Comparison of ENCODE assay signal across 25 cellular contexts in the genomic region with DNA sequence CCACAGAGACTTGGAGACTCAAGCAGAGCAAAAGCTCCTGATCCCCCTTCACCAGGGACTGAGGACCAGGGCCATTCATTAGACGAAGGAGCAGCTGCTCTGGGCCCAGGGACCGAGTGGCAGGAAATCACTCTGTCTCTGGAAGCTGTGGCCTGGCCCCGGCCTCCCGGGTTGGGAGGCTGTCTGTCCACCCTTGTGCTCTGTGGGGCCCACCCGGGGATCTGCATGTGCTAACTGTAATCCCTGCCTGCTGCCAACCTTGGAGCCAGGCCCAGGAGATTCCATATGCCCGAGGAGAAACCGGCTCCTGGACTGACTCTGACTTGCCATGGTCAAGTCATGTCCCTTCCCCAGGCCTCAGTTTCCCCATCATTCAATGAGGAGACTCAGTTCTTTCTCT. TPM values are rescaled to one million over a fixed set of nuclear protein-coding genes. Genes with fewer than 3 reads are reported as not detected.
"Had no signal": no experiment of that assay in that cellular context is flagged by ENCODE, and none has a peak within 500 bp of the region (broad histone marks: within the 10 kb centered on the region; RNA-seq: fewer than 3 reads in every experiment).

No MANE protein-coding gene starts in this region.

- H3K36me3 ChIP-seq: uterus had no signal

- H3K27me3 ChIP-seq: uterus had no signal

- H3K4me3 ChIP-seq: uterus had no signal

- H3K36me3 Mint-ChIP-seq: activated CD8-positive, alpha-beta memory T cell treated with anti-CD3 and anti-CD28 coated beads, Interleukin-2, amount 10 ng/mL, durations not matched to agents 7 days and 5 days; memory B cell had no signal

- H3K4me3 Mint-ChIP-seq: activated CD4-positive, alpha-beta T cell treated with anti-CD3 and anti-CD28 coated beads, Interleukin-2, amount 10 ng/mL, durations not matched to agents 7 days and 5 days; activated CD8-positive, alpha-beta memory T cell treated with anti-CD3 and anti-CD28 coated beads, Interleukin-2, amount 10 ng/mL, durations not matched to agents 7 days and 5 days; activated CD8-positive, alpha-beta T cell treated with anti-CD3 and anti-CD28 coated beads for 36 hours; activated naive CD8-positive, alpha-beta T cell treated with anti-CD3 and anti-CD28 coated beads, Interleukin-2, amount 50 U/mL, for 24 hours; brain; memory B cell; stimulated activated naive B cell treated with anti-CD40 and anti-IgM and Interleukin-4, amounts not matched to agents 10 μg/mL and 1 μg/mL and 100 μg/mL, for 72 hours had no signal

- H3K4me1 Mint-ChIP-seq: activated CD4-positive, alpha-beta T cell treated with anti-CD3 and anti-CD28 coated beads, Interleukin-2, amount 10 ng/mL, durations not matched to agents 7 days and 5 days; activated CD8-positive, alpha-beta memory T cell treated with anti-CD3 and anti-CD28 coated beads, Interleukin-2, amount 10 ng/mL, durations not matched to agents 7 days and 5 days; activated naive CD8-positive, alpha-beta T cell treated with anti-CD3 and anti-CD28 coated beads, Interleukin-2, amount 50 U/mL, for 24 hours; stimulated activated naive B cell treated with anti-CD40 and anti-IgM and Interleukin-4, amounts not matched to agents 10 μg/mL and 1 μg/mL and 100 μg/mL, for 72 hours had no signal

- H3K9me3 ChIP-seq: uterus had no signal

- ATAC-seq: activated CD8-positive, alpha-beta memory T cell treated with anti-CD3 and anti-CD28 coated beads, Interleukin-2, amount 10 ng/mL, durations not matched to agents 7 days and 5 days; activated CD8-positive, alpha-beta T cell treated with anti-CD3 and anti-CD28 coated beads for 36 hours; activated naive CD8-positive, alpha-beta T cell treated with anti-CD3 and anti-CD28 coated beads, Interleukin-2, amount 50 U/mL, for 24 hours; sciatic nerve; stimulated activated naive B cell treated with anti-CD40 and anti-IgM and Interleukin-4, amounts not matched to agents 10 μg/mL and 1 μg/mL and 100 μg/mL, for 72 hours had no signal

- H3K27ac Mint-ChIP-seq: activated CD4-positive, alpha-beta T cell treated with anti-CD3 and anti-CD28 coated beads, Interleukin-2, amount 10 ng/mL, durations not matched to agents 7 days and 5 days; activated CD8-positive, alpha-beta memory T cell treated with anti-CD3 and anti-CD28 coated beads, Interleukin-2, amount 10 ng/mL, durations not matched to agents 7 days and 5 days; activated CD8-positive, alpha-beta T cell treated with anti-CD3 and anti-CD28 coated beads for 36 hours; activated naive CD8-positive, alpha-beta T cell treated with anti-CD3 and anti-CD28 coated beads, Interleukin-2, amount 50 U/mL, for 24 hours; brain; memory B cell; stimulated activated naive B cell treated with anti-CD40 and anti-IgM and Interleukin-4, amounts not matched to agents 10 μg/mL and 1 μg/mL and 100 μg/mL, for 72 hours had no signal

- DNase-seq: activated CD4-positive, alpha-beta T cell treated with anti-CD3 and anti-CD28 coated beads, Interleukin-2, amount 10 ng/mL, durations not matched to agents 7 days and 5 days; activated CD4-positive, CD25-positive, alpha-beta regulatory T cell treated with anti-CD3 and anti-CD28 coated beads, Interleukin-2, amount 50 U/mL, for 72 hours; activated CD8-positive, alpha-beta memory T cell treated with anti-CD3 and anti-CD28 coated beads, Interleukin-2, amount 10 ng/mL, durations not matched to agents 7 days and 5 days; activated CD8-positive, alpha-beta T cell treated with anti-CD3 and anti-CD28 coated beads for 36 hours; activated effector memory CD4-positive, alpha-beta T cell treated with anti-CD3 and anti-CD28 coated beads, Interleukin-2, amount 50 U/mL, for 16 hours; activated naive CD4-positive, alpha-beta T cell treated with anti-CD3 and anti-CD28 coated beads, Interleukin-2, amount 50 U/mL, for 16 hours; activated naive CD8-positive, alpha-beta T cell treated with anti-CD3 and anti-CD28 coated beads, Interleukin-2, amount 50 U/mL, for 24 hours; activated T-cell treated with anti-CD3 and anti-CD28 coated beads for 4 hours; aorta; dermis blood vessel endothelial cell; effector CD8-positive, alpha-beta T cell; erythroblast; foreskin melanocyte; hypothalamus; occipital lobe; small intestine; stimulated activated CD4-positive, alpha-beta T cell treated with anti-CD3 and anti-CD28 coated beads, Interleukin-15, amount 100 ng/mL, for 24 hours; stimulated activated naive B cell treated with anti-CD40 and anti-IgM and Interleukin-4, amounts not matched to agents 10 μg/mL and 1 μg/mL and 100 μg/mL, for 72 hours; trophoblast cell; uterus had no signal

- H3K27ac ChIP-seq: uterus, VCaP had no signal

RNA-seq across cellular contexts. Expression of a gene that starts 27.5 kb away (rescaled TPM):
- total RNA-seq: activated CD8-positive, alpha-beta T cell treated with anti-CD3 and anti-CD28 coated beads for 36 hours; dermis blood vessel endothelial cell; mononuclear cell had no signal
- polyA plus RNA-seq: aorta had no signal
